In the genomic region with DNA sequence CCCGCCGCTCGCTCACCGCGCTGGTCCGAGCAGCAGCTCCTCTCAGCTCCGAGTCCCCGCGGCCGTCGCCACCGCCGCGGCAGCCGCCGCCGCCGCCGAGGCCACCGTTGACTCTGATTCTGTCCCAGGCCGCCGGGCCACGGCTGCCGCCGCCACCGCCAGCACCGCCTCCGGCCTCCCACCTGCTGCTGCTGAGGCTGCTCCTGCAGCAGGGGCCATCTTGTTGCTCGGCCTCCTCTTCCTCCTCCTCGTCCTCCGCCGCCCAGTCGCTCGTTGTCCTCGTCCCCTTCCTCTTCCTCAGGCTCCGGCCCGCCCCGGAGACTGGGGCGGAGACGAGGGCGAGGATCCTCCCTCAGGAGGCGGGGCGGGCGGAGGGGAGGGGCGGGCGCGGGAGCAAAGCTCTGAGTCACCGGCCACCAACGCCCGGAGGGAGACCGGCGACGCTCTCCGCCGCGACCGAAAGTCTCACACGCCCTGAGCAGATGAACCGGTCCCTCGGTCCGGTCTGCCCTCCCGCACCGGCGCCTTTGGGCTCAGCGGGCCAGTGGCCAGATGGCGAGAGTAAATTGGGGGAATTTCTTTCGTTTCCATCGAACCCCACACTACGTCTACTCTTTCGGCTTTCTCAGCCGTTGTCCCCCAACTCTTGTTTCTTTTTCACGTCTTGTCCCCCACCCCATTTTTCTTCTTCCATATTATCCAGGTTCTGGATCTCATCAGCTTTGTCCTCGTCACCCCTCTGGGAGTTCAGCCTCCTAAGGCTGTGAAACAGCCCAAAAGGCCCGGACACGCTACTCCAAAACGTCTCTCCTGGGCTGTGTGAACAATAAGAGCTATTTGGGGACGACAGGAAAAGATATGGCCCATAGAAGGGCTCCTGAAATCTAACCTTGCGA, we compare ENCODE assay signal across 8 cellular contexts. TPM values are rescaled to one million over a fixed set of nuclear protein-coding genes. Genes with fewer than 3 reads are reported as not detected.
DNase-seq lines count a peak whose midpoint lies in the region; ATAC-seq and TF ChIP-seq lines count a peak whose summit lies in the region.

A gene with protein sequence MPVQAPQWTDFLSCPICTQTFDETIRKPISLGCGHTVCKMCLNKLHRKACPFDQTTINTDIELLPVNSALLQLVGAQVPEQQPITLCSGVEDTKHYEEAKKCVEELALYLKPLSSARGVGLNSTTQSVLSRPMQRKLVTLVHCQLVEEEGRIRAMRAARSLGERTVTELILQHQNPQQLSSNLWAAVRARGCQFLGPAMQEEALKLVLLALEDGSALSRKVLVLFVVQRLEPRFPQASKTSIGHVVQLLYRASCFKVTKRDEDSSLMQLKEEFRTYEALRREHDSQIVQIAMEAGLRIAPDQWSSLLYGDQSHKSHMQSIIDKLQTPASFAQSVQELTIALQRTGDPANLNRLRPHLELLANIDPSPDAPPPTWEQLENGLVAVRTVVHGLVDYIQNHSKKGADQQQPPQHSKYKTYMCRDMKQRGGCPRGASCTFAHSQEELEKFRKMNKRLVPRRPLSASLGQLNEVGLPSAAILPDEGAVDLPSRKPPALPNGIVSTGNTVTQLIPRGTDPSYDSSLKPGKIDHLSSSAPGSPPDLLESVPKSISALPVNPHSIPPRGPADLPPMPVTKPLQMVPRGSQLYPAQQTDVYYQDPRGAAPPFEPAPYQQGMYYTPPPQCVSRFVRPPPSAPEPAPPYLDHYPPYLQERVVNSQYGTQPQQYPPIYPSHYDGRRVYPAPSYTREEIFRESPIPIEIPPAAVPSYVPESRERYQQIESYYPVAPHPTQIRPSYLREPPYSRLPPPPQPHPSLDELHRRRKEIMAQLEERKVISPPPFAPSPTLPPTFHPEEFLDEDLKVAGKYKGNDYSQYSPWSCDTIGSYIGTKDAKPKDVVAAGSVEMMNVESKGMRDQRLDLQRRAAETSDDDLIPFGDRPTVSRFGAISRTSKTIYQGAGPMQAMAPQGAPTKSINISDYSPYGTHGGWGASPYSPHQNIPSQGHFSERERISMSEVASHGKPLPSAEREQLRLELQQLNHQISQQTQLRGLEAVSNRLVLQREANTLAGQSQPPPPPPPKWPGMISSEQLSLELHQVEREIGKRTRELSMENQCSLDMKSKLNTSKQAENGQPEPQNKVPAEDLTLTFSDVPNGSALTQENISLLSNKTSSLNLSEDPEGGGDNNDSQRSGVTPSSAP (minus strand): TSS at position 278 of the 896 bp plus-strand sequence. CDS start 29,372 bp downstream, outside the sequence.

- DNase-seq in GM04504 (ENCODE audit: low read depth) = peak; percentile 71
- peak; percentile 89 for DNase-seq in HEK293T (ENCODE audit: extremely low spot score)
- peak; percentile 91 for DNase-seq in MV-4-11 (lab: John Stamatoyannopoulos, UW)
- peak; percentile 84 for DNase-seq in activated naive CD4-positive, alpha-beta T cell treated with anti-CD3 and anti-CD28 coated beads, Interleukin-2, amount 50 U/mL, for 16 hours
- DNase-seq in germinal center (ENCODE audit: low spot score) = peak; percentile 91
- peak; percentile 39 for DNase-seq in omental fat pad (ENCODE audit: low spot score)

- POLR2A ChIA-PET in HEK293T (lab: Yijun Ruan, JAX) = interaction anchor here (0.6 to 1.9 kb wide), 13 partner anchors 9 to 157 kb away, joined by 3 to 12 read pairs (median 4); no protein-coding TSS in a partner anchor

- ATAC-seq in SK-N-SH treated with all-trans-retinoic acid at 6 μM for 48 hours (peak; percentile 85), omental fat pad (ENCODE audit: low FRiP score) (peak; percentile 91)

- CTCF ChIA-PET in HEK293T (lab: Yijun Ruan, JAX) = interaction anchor here (0.5 kb wide), 1 partner anchor 39 kb away, joined by 3 read pairs; no protein-coding TSS in a partner anchor

- H3K27ac ChIP-seq in temporal lobe (ENCODE audit: low read depth, low read length) = peak within 1 kb of the TSS; percentile 92

- TF ChIP-seq CTCF in omental fat pad (IDR thresholded peaks at IDR 0.05) = no peak

TF ChIP-seq in HEK293T, 16 proteins besides CTCF, POLR2A, EP300 and RAD21:
- TF ChIP-seq FOXK2 (IDR thresholded peaks at IDR 0.05) = no peak
- TF ChIP-seq FOXA1 (IDR thresholded peaks at IDR 0.05) = no peak
- no peak for TF ChIP-seq FOXM1 (IDR thresholded peaks at IDR 0.05; ENCODE audit: borderline replicate concordance)
- TF ChIP-seq BHLHE40 (IDR thresholded peaks at IDR 0.05; ENCODE audit: borderline replicate concordance) = no peak
- TF ChIP-seq CTBP1 (IDR thresholded peaks at IDR 0.05; ENCODE audit: borderline replicate concordance) = no peak
- 0 out of 2 replicates have a peak, but pooled peaks have one; percentile 58 for TF ChIP-seq ELF4 (IDR thresholded peaks at IDR 0.05)
- TF ChIP-seq SUZ12 (IDR thresholded peaks at IDR 0.05) = no peak
- TF ChIP-seq SP1 (IDR thresholded peaks at IDR 0.05) = no peak
- TF ChIP-seq, protein P1, sequence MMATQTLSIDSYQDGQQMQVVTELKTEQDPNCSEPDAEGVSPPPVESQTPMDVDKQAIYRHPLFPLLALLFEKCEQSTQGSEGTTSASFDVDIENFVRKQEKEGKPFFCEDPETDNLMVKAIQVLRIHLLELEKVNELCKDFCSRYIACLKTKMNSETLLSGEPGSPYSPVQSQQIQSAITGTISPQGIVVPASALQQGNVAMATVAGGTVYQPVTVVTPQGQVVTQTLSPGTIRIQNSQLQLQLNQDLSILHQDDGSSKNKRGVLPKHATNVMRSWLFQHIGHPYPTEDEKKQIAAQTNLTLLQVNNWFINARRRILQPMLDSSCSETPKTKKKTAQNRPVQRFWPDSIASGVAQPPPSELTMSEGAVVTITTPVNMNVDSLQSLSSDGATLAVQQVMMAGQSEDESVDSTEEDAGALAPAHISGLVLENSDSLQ (IDR thresholded peaks at IDR 0.05) = no peak
- no peak for TF ChIP-seq ARNT (IDR thresholded peaks at IDR 0.05)
- TF ChIP-seq L3MBTL2 (conservative IDR thresholded peaks at IDR 0.05) = peak; percentile 77
TF ChIP-seq in HEK293T: peak in this region for 2.

TF ChIP-seq in SK-N-SH treated with all-trans-retinoic acid at 6 μM for 48 hours, 23 proteins besides CTCF, POLR2A, EP300 and RAD21 (continues in another document):
- TF ChIP-seq CSDC2 (CRISPR knock-in tag; IDR thresholded peaks at IDR 0.05) (no peak), ZNF565 (CRISPR knock-in tag; conservative IDR thresholded peaks at IDR 0.05; ENCODE audit: low read depth) (no peak), SNAI2 (CRISPR knock-in tag; IDR thresholded peaks at IDR 0.05) (no peak), ESRRG (CRISPR knock-in tag; IDR thresholded peaks at IDR 0.05) (no peak), ZNF8 (CRISPR knock-in tag; IDR thresholded peaks at IDR 0.05) (no peak), TCF4 (CRISPR knock-in tag; IDR thresholded peaks at IDR 0.05; ENCODE audit: borderline replicate concordance) (no peak), ZFP3 (CRISPR knock-in tag; IDR thresholded peaks at IDR 0.05) (no peak), BACH2 (CRISPR knock-in tag; IDR thresholded peaks at IDR 0.05; ENCODE audit: borderline replicate concordance) (no peak), ISL1 (CRISPR knock-in tag; IDR thresholded peaks at IDR 0.05) (no peak), ZNF70 (CRISPR knock-in tag; IDR thresholded peaks at IDR 0.05) (no peak), ARNTL (CRISPR knock-in tag; IDR thresholded peaks at IDR 0.05; ENCODE audit: borderline replicate concordance, low read depth) (no peak), ZFP30 (CRISPR knock-in tag; IDR thresholded peaks at IDR 0.05) (no peak)
- TF ChIP-seq, protein P2, sequence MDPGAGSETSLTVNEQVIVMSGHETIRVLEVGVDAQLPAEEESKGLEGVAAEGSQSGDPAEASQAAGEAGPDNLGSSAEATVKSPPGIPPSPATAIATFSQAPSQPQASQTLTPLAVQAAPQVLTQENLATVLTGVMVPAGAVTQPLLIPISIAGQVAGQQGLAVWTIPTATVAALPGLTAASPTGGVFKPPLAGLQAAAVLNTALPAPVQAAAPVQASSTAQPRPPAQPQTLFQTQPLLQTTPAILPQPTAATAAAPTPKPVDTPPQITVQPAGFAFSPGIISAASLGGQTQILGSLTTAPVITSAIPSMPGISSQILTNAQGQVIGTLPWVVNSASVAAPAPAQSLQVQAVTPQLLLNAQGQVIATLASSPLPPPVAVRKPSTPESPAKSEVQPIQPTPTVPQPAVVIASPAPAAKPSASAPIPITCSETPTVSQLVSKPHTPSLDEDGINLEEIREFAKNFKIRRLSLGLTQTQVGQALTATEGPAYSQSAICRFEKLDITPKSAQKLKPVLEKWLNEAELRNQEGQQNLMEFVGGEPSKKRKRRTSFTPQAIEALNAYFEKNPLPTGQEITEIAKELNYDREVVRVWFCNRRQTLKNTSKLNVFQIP (CRISPR knock-in tag; IDR thresholded peaks at IDR 0.05; ENCODE audit: borderline replicate concordance, low read depth) = no peak
- TF ChIP-seq, protein P3, sequence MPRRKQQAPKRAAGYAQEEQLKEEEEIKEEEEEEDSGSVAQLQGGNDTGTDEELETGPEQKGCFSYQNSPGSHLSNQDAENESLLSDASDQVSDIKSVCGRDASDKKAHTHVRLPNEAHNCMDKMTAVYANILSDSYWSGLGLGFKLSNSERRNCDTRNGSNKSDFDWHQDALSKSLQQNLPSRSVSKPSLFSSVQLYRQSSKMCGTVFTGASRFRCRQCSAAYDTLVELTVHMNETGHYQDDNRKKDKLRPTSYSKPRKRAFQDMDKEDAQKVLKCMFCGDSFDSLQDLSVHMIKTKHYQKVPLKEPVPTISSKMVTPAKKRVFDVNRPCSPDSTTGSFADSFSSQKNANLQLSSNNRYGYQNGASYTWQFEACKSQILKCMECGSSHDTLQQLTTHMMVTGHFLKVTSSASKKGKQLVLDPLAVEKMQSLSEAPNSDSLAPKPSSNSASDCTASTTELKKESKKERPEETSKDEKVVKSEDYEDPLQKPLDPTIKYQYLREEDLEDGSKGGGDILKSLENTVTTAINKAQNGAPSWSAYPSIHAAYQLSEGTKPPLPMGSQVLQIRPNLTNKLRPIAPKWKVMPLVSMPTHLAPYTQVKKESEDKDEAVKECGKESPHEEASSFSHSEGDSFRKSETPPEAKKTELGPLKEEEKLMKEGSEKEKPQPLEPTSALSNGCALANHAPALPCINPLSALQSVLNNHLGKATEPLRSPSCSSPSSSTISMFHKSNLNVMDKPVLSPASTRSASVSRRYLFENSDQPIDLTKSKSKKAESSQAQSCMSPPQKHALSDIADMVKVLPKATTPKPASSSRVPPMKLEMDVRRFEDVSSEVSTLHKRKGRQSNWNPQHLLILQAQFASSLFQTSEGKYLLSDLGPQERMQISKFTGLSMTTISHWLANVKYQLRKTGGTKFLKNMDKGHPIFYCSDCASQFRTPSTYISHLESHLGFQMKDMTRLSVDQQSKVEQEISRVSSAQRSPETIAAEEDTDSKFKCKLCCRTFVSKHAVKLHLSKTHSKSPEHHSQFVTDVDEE (CRISPR knock-in tag; IDR thresholded peaks at IDR 0.05) = no peak

RNA-seq across cellular contexts. Expression of the gene that starts here (rescaled TPM):
- total RNA-seq in omental fat pad = 10 to 100 TPM; 27.6 to 41.6 (median 40.2) TPM
- total RNA-seq in temporal lobe = 24.8 TPM

Comparison
In these comparisons a context has a peak if more than half of its experiments do, and no peak if none do; other contexts are left out.
1. Peak in every context shown above with its lines: DNase-seq, ATAC-seq and H3K27ac ChIP-seq.
2. DNase-seq: peak in every context shown above with its lines; median percentile 91 in MV-4-11; 91 in germinal center; 89 in HEK293T; 84 in activated naive CD4-positive, alpha-beta T cell treated with anti-CD3 and anti-CD28 coated beads, Interleukin-2, amount 50 U/mL, for 16 hours; 71 in GM04504; 39 in omental fat pad.